In the genomic region with DNA sequence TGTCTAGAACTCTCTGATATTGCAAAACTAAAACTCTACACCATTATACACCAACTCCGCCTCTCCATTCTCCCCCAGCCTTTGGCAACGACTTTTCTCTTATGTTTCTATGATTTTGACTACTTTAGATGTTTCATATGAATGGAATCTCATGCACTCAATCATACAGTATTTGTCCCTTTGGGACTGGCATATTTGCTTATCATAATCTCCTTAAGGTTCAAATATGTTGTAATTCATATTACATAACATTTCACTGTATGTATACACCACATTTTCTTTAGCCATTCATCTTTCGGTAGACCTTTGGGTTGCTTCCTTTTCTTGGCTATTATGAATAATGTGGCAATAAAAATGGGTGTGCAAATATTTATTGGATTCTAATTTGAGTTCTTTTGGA, we compare ENCODE assay signal across 23 cellular contexts.
"Had no signal": no experiment of that assay in that cellular context is flagged by ENCODE, and none has a peak within 500 bp of the region (broad histone marks: within the 10 kb centered on the region; RNA-seq: fewer than 3 reads in every experiment).

No MANE protein-coding gene starts in this region.

- H3K27me3 ChIP-seq: right lobe of liver, spleen had no signal

- H3K27ac Mint-ChIP-seq: dendritic cell treated with granulocyte-macrophage colony-stimulating factor and Interleukin-4, amounts not matched to agents 40 ng/mL and 50 ng/mL, for 4 days; effector memory CD8-positive, alpha-beta T cell; immature natural killer cell; naive B cell; nephron; stimulated activated memory B cell treated with anti-CD40 and anti-IgM and Interleukin-4, amounts not matched to agents 10 μg/mL and 1 μg/mL and 100 μg/mL, for 72 hours; stimulated activated naive CD8-positive, alpha-beta T cell treated with anti-CD3 and anti-CD28 coated beads, Interleukin-15, Interleukin-2, amounts not matched to agents 100 ng/mL and 50 ng/mL, for 24 hours had no signal

- H3K9me3 Mint-ChIP-seq: central memory CD8-positive, alpha-beta T cell had no signal

- H3K4me3 ChIP-seq: left ventricle myocardium inferior, lung, prostate gland, right lobe of liver, spleen, thoracic aorta had no signal

- H3K36me3 Mint-ChIP-seq: immature natural killer cell; stimulated activated memory B cell treated with anti-CD40 and anti-IgM and Interleukin-4, amounts not matched to agents 10 μg/mL and 1 μg/mL and 100 μg/mL, for 72 hours had no signal

- H3K36me3 ChIP-seq: left ventricle myocardium inferior, prostate gland, right lobe of liver, spleen, thoracic aorta had no signal

- H2AFZ ChIP-seq: parathyroid adenoma had no signal

- H3K27ac ChIP-seq: left ventricle myocardium inferior, parathyroid adenoma, prostate gland, right lobe of liver, spleen, thoracic aorta had no signal

- H3K79me2 ChIP-seq: parathyroid adenoma had no signal

- H3K9ac ChIP-seq: parathyroid adenoma had no signal

- DNase-seq: effector memory CD8-positive, alpha-beta T cell; foreskin fibroblast; immature natural killer cell; kidney; left cardiac atrium; left ventricle myocardium inferior; mesendoderm; naive B cell; right lobe of liver; spleen; stimulated activated CD4-positive, alpha-beta T cell treated with anti-CD3 and anti-CD28 coated beads, Interleukin-15, amount 100 ng/mL, for 24 hours; stimulated activated CD4-positive, alpha-beta T cell treated with anti-CD3 and anti-CD28 coated beads, Interleukin-1b, Interleukin-23, amount 100 ng/mL, for 48 hours; stimulated activated CD4-positive, alpha-beta T cell treated with anti-CD3 and anti-CD28 coated beads, Interleukin-4, amount 100 ng/mL, for 24 hours; trophoblast cell had no signal

- H3K27me3 Mint-ChIP-seq: central memory CD8-positive, alpha-beta T cell; dendritic cell treated with granulocyte-macrophage colony-stimulating factor and Interleukin-4, amounts not matched to agents 40 ng/mL and 50 ng/mL, for 4 days; effector memory CD8-positive, alpha-beta T cell; naive B cell; stimulated activated memory B cell treated with anti-CD40 and anti-IgM and Interleukin-4, amounts not matched to agents 10 μg/mL and 1 μg/mL and 100 μg/mL, for 72 hours; stimulated activated naive CD8-positive, alpha-beta T cell treated with anti-CD3 and anti-CD28 coated beads, Interleukin-15, Interleukin-2, amounts not matched to agents 100 ng/mL and 50 ng/mL, for 24 hours had no signal

- H3K4me1 ChIP-seq: left ventricle myocardium inferior, parathyroid adenoma, prostate gland, right lobe of liver, spleen had no signal

- H3K4me1 Mint-ChIP-seq: central memory CD8-positive, alpha-beta T cell; immature natural killer cell; naive B cell; nephron; stimulated activated memory B cell treated with anti-CD40 and anti-IgM and Interleukin-4, amounts not matched to agents 10 μg/mL and 1 μg/mL and 100 μg/mL, for 72 hours had no signal

- H3K9me3 ChIP-seq: prostate gland had no signal

- H3K4me3 Mint-ChIP-seq: central memory CD8-positive, alpha-beta T cell; dendritic cell treated with granulocyte-macrophage colony-stimulating factor and Interleukin-4, amounts not matched to agents 40 ng/mL and 50 ng/mL, for 4 days; effector memory CD8-positive, alpha-beta T cell; immature natural killer cell; naive B cell; nephron; stimulated activated memory B cell treated with anti-CD40 and anti-IgM and Interleukin-4, amounts not matched to agents 10 μg/mL and 1 μg/mL and 100 μg/mL, for 72 hours; stimulated activated naive CD8-positive, alpha-beta T cell treated with anti-CD3 and anti-CD28 coated beads, Interleukin-15, Interleukin-2, amounts not matched to agents 100 ng/mL and 50 ng/mL, for 24 hours had no signal
